In the genomic region with DNA sequence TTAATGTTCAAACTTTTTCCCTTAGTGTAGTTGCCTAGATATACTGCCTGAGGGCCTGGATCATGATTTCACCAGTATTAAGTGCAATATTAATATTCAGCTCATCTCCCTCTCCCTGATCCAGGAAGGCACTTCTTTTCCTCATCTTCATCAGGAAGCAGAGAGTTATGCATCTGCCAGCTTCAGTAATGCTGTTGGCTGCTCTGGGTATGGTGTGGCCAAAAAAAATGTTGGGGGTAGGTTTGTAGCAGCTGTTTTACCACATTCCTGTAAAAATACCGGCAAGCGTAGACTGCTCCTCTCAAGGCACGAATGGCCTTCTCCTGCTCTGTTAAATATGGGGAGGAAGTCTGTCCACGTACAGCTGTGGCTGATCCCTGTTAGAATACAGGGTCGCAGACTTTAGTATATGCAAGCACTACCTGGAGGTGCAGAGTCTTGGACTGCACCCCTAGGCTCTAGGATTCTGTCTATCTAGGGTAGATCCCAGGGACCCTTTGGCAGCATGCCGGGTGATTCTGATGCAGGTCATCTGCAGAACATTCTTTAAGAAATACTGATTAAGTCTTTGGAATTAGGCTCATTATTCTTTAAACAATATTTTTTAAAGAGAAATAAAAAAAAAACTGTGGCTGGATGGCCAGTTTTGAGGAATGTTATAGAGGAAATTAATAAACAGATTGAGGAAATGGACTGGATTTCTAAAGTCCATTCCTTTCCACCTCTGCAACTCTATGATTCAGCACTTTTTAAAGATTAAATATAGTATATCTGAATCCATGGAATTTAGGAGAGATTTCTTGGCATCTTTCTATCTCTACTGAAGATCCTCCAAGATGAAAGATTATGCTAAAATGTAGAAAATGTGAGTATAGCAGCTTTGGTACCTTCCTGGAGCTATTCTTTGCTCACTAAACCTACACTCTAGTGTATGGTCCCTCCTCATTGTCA, we compare ENCODE assay signal across 10 cellular contexts. TPM values are rescaled to one million over a fixed set of nuclear protein-coding genes. Genes with fewer than 3 reads are reported as not detected.
DNase-seq lines count a peak whose midpoint lies in the region; ATAC-seq and TF ChIP-seq lines count a peak whose summit lies in the region.
"Had no signal": no experiment of that assay in that cellular context is flagged by ENCODE, and none has a peak within 500 bp of the region (broad histone marks: within the 10 kb centered on the region; RNA-seq: fewer than 3 reads in every experiment).

No MANE protein-coding gene starts in this region.

- peak overlapping the region; percentile 11 for H3K4me2 ChIP-seq in H9 (ENCODE audit: insufficient read depth, insufficient read length, low read length)
- H3K4me2 ChIP-seq in smooth muscle cell, result peak overlapping the region; percentile 82

- no peak overlapping the region for H3K14ac ChIP-seq in H9 (ENCODE audit: insufficient read depth, low read length)

- H3K56ac ChIP-seq in H9 (ENCODE audit: insufficient read length, low read depth, low read length), result no peak overlapping the region

- H2BK12ac ChIP-seq in H9 (ENCODE audit: insufficient read length, low read depth, low read length), result peak overlapping the region; percentile 42

- H4K8ac ChIP-seq in H9 (replicated peaks; ENCODE audit: insufficient read length, low read depth, low read length), result no peak overlapping the region

- DNase-seq in H9 (no peak), fibroblast of villous mesenchyme (ENCODE audit: low read depth) (peak; percentile 51), smooth muscle cell (lab: John Stamatoyannopoulos, UW; ENCODE audit: unreplicated experiment) (no peak), MV-4-11 (lab: John Stamatoyannopoulos, UW) (no peak), adrenal gland (no peak), T-helper 9 cell (no peak)
- DNase-seq in activated CD4-positive, alpha-beta T cell treated with anti-CD3 and anti-CD28 coated beads for 4 hours, result no peak
- DNase-seq: stimulated activated naive CD4-positive, alpha-beta T cell had no signal

- H3K27me3 ChIP-seq in H9 (ENCODE audit: insufficient read depth, low read length) (no peaks in the 10 kb centered on the region), smooth muscle cell (ENCODE audit: low read depth) (no peaks in the 10 kb centered on the region), adrenal gland (no peaks in the 10 kb centered on the region)

- H2BK120ac ChIP-seq in H9 (ENCODE audit: low read depth, low read length, poor library complexity, severe bottlenecking), result no peak overlapping the region

- TF ChIP-seq CTCF in H9 (conservative IDR thresholded peaks at IDR 0.05) (no peak), fibroblast of villous mesenchyme (IDR thresholded peaks at IDR 0.05; ENCODE audit: insufficient read depth, low read depth, low read length) (no peak), smooth muscle cell (IDR thresholded peaks at IDR 0.05; ENCODE audit: borderline replicate concordance, insufficient read depth, poor library complexity, severe bottlenecking) (no peak), adrenal gland (IDR thresholded peaks at IDR 0.05) (no peak)

- H3K27me3 Mint-ChIP-seq in H9 (ENCODE audit: low read depth), result peaks cover 2% of the 10 kb centered on the region; the same call in 1 of the 2 replicates

- H3K9ac ChIP-seq in H9 (ENCODE audit: extremely low read depth, insufficient read length, low read length) (no peak overlapping the region), smooth muscle cell (ENCODE audit: low read depth) (peak overlapping the region; percentile 74)

- H3K27ac ChIP-seq in H9 (ENCODE audit: insufficient read length, low read depth, low read length), result peak overlapping the region; percentile 55
- H3K27ac ChIP-seq in smooth muscle cell (ENCODE audit: low read depth), result peak overlapping the region; percentile 94
- peak overlapping the region in 1 of 5 donors; percentile 7 for H3K27ac ChIP-seq in adrenal gland

- H3K36me3 ChIP-seq in smooth muscle cell (ENCODE audit: low read depth) (no peaks in the 10 kb centered on the region), adrenal gland (replicated peaks in 1 of 2) (no peaks in the 10 kb centered on the region)

- H3K79me1 ChIP-seq in H9 (ENCODE audit: insufficient read depth, low read depth, low read length, poor library complexity, severe bottlenecking), result no peaks in the 10 kb centered on the region

- no peak overlapping the region for H3K4ac ChIP-seq in H9 (ENCODE audit: low read depth, low read length)

- no peak overlapping the region for H4K5ac ChIP-seq in H9 (ENCODE audit: insufficient read length, low read depth, low read length)

- H3K36me3 Mint-ChIP-seq in H9 (ENCODE audit: insufficient read depth in 1 of 3, low read depth in 3 of 3), result peaks cover 0 to 8% (median 5%) of the 10 kb centered on the region in 3 experiments; a peak in 3 of 7 replicates

- H3K23me2 ChIP-seq in H9 (ENCODE audit: insufficient read length, low read depth, low read length, poor library complexity, severe bottlenecking), result no peaks in the 10 kb centered on the region

- peak overlapping the region in 1 of 2 experiments; percentile 34; a peak in 2 of 5 replicates for H3K4me3 Mint-ChIP-seq in H9
- H3K4me3 Mint-ChIP-seq: activated T-helper 1 cell treated with anti-CD3 and anti-CD28 coated beads, Interleukin-12 subunit alpha, Interleukin-12 subunit beta, Interleukin-2, Interleukin-4 antibody, amounts not matched to agents 30 ng/mL and 10 ng/mL and 1 ng/mL, durations not matched to agents 14 hours and 24 hours and 36 hours had no signal

- H2BK20ac ChIP-seq in H9 (ENCODE audit: low read depth, low read length, poor library complexity, severe bottlenecking), result no peak overlapping the region

- H3K79me2 ChIP-seq in H9 (ENCODE audit: insufficient read depth, low read length) (no peaks in the 10 kb centered on the region), smooth muscle cell (ENCODE audit: low read depth) (no peaks in the 10 kb centered on the region)

- no peak overlapping the region for H2BK5ac ChIP-seq in H9 (ENCODE audit: insufficient read length, low read length)

- H3K4me3 ChIP-seq in fibroblast of villous mesenchyme (ENCODE audit: low read depth, low read length) (no peak overlapping the region), smooth muscle cell (peak overlapping the region; percentile 20), adrenal gland (no peak overlapping the region)

- H2AFZ ChIP-seq in H9 (ENCODE audit: low read length) (peak overlapping the region; percentile 60), smooth muscle cell (ENCODE audit: low read depth) (no peak overlapping the region)

- H4K91ac ChIP-seq in H9 (ENCODE audit: insufficient read length, low read depth, low read length), result no peak overlapping the region

- H4K20me1 ChIP-seq in H9 (ENCODE audit: control insufficient read depth, insufficient read depth, insufficient read length), result no peaks in the 10 kb centered on the region
- H4K20me1 ChIP-seq in smooth muscle cell (ENCODE audit: low read depth), result no peaks in the 10 kb centered on the region

- peaks cover 6 to 10% of the 10 kb centered on the region in 2 experiments; a peak in 4 of 5 replicates for H3K9me3 Mint-ChIP-seq in H9

- no peak overlapping the region for H3T11ph ChIP-seq in H9 (ENCODE audit: low read length)

- no peak overlapping the region for H3K18ac ChIP-seq in H9 (ENCODE audit: insufficient read length, low read depth, low read length)

- H3K4me1 ChIP-seq in H9 (ENCODE audit: insufficient read depth, low read length) (peaks cover 11% of the 10 kb centered on the region), smooth muscle cell (ENCODE audit: low read depth) (peaks cover 36% of the 10 kb centered on the region), adrenal gland (replicated peaks in 1 of 2) (no peaks in the 10 kb centered on the region)

- no peak overlapping the region for H2AK5ac ChIP-seq in H9 (ENCODE audit: insufficient read length, low read length)

- no peak overlapping the region for H3K23ac ChIP-seq in H9 (ENCODE audit: insufficient read length, low read depth, low read length)

- peaks cover 34 to 50% of the 10 kb centered on the region in 2 experiments for H3K4me1 Mint-ChIP-seq in H9

- intact Hi-C loops in adrenal gland (cut with DNase I), result no loop called here

- no peak overlapping the region for H2BK15ac ChIP-seq in H9 (ENCODE audit: low read depth, low read length)

- ATAC-seq in SK-N-SH treated with all-trans-retinoic acid at 6 μM for 48 hours, result peak; percentile 57

- H3F3A ChIP-seq in smooth muscle cell (ENCODE audit: low read depth), result peaks cover 33% of the 10 kb centered on the region

- peak overlapping the region in 2 of 3 experiments; percentile 71 to 97; a peak in 5 of 7 replicates for H3K27ac Mint-ChIP-seq in H9
- H3K27ac Mint-ChIP-seq: activated T-helper 1 cell treated with anti-CD3 and anti-CD28 coated beads, Interleukin-12 subunit alpha, Interleukin-12 subunit beta, Interleukin-2, Interleukin-4 antibody, amounts not matched to agents 30 ng/mL and 10 ng/mL and 1 ng/mL, durations not matched to agents 14 hours and 24 hours and 36 hours had no signal

- no peaks in the 10 kb centered on the region for H3K9me3 ChIP-seq in H9 (ENCODE audit: control insufficient read depth, low read depth, low read length)
- no peaks in the 10 kb centered on the region for H3K9me3 ChIP-seq in smooth muscle cell (replicated peaks; ENCODE audit: low read depth)
- H3K9me3 ChIP-seq in adrenal gland (replicated peaks in 1 of 3), result no peaks in the 10 kb centered on the region

- TF ChIP-seq POLR2A in adrenal gland (IDR thresholded peaks at IDR 0.05), result no peak

- WGBS in H9 (ENCODE audit: extremely low coverage, insufficient read length, low lambda C conversion rate), result no CpG with 5 or more reads among the region's 6 CpGs
- 16% methylated on average over 6 of the region's 6 CpGs for WGBS in smooth muscle cell (ENCODE audit: low lambda C conversion rate)
- WGBS in adrenal gland, 4 donors, result 77 to 85% (median 79%) methylated on average over 6 of the region's 6 CpGs

TF ChIP-seq in SK-N-SH treated with all-trans-retinoic acid at 6 μM for 48 hours, 23 proteins besides CTCF, POLR2A, EP300 and RAD21 (continues in another document):
- TF ChIP-seq, protein P1, sequence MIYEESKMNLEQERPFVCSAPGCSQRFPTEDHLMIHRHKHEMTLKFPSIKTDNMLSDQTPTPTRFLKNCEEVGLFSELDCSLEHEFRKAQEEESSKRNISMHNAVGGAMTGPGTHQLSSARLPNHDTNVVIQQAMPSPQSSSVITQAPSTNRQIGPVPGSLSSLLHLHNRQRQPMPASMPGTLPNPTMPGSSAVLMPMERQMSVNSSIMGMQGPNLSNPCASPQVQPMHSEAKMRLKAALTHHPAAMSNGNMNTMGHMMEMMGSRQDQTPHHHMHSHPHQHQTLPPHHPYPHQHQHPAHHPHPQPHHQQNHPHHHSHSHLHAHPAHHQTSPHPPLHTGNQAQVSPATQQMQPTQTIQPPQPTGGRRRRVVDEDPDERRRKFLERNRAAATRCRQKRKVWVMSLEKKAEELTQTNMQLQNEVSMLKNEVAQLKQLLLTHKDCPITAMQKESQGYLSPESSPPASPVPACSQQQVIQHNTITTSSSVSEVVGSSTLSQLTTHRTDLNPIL (CRISPR knock-in tag; IDR thresholded peaks at IDR 0.05; ENCODE audit: low read depth), result no peak
- no peak for TF ChIP-seq CSDC2 (CRISPR knock-in tag; IDR thresholded peaks at IDR 0.05)
- TF ChIP-seq ARNTL (CRISPR knock-in tag; IDR thresholded peaks at IDR 0.05; ENCODE audit: borderline replicate concordance, low read depth), result no peak
- TF ChIP-seq PPARA (CRISPR knock-in tag; IDR thresholded peaks at IDR 0.05; ENCODE audit: borderline replicate concordance), result no peak

RNA-seq across cellular contexts. Expression of a gene that starts 21.0 kb away (rescaled TPM):
- total RNA-seq in H9 (2021) (69.3 and 70.6 TPM in 2 replicates), fibroblast of villous mesenchyme (375 and 519 TPM in 2 replicates), smooth muscle cell (454 and 515 TPM in 2 replicates), adrenal gland (100 to 1,000 TPM; 103 to 527 (median 308) TPM)
- polyA plus RNA-seq in smooth muscle cell (76.2 and 114 TPM in 2 replicates), adrenal gland (10 to 100 TPM; 55.3 to 92.2 (median 80.6) TPM)
